ENCODE assay signal across 8 cellular contexts in genomic region chr16:79601978-79602609, GRCh38. TPM values are rescaled to one million over a fixed set of nuclear protein-coding genes. Genes with fewer than 3 reads are reported as not detected.
A peak's percentile ranks its signal among the peaks of the same experiment; 100 is the strongest.
DNase-seq lines count a peak whose midpoint lies in the region; ATAC-seq and TF ChIP-seq lines count a peak whose summit lies in the region.

No MANE protein-coding gene starts in this region.

- TF ChIP-seq CTCF in MM.1S (IDR thresholded peaks at IDR 0.05; ENCODE audit: low read length) (peak; percentile 52), right atrium auricular region (IDR thresholded peaks at IDR 0.05) (peak; percentile 79 to 84), progenitor cell of endocrine pancreas (IDR thresholded peaks at IDR 0.05; ENCODE audit: unreplicated experiment) (peak; percentile 91), upper lobe of right lung (IDR thresholded peaks at IDR 0.05) (peak; percentile 79)

- H3K4me1 Mint-ChIP-seq in progenitor cell of endocrine pancreas (ENCODE audit: low read depth) = peaks cover 19% of the 10 kb centered on the region

- H3K9me3 Mint-ChIP-seq in progenitor cell of endocrine pancreas (ENCODE audit: low read depth) = no peaks in the 10 kb centered on the region

- peak overlapping the region; percentile 96 for H3K27ac Mint-ChIP-seq in progenitor cell of endocrine pancreas

- peak overlapping the region; percentile 87 for H3K4me3 Mint-ChIP-seq in progenitor cell of endocrine pancreas (ENCODE audit: low read depth)

- peaks cover 34% of the 10 kb centered on the region for H3F3A ChIP-seq in MM.1S (ENCODE audit: insufficient read depth, low read length)

- 0 out of 2 replicates have a peak, but pooled peaks cover 3% of the 10 kb centered on the region for H3K4me1 ChIP-seq in MM.1S (ENCODE audit: low read length)
- peaks cover 0 to 19% of the 10 kb centered on the region in 2 donors for H3K4me1 ChIP-seq in right atrium auricular region
- H3K4me1 ChIP-seq in upper lobe of right lung = peaks cover 3% of the 10 kb centered on the region

- DNase-seq in Daoy (ENCODE audit: low read depth) = peak; percentile 75
- peak; percentile 74 for DNase-seq in MM.1S
- peak; percentile 81 for DNase-seq in T follicular helper cell (ENCODE audit: low read depth)
- peak in 46 of 56 donors; percentile 18 to 87 (median 64) for DNase-seq in amygdala (lab: John Stamatoyannopoulos, UW)
- DNase-seq in right atrium auricular region (ENCODE audit: low spot score) = peak; percentile 91
- DNase-seq in progenitor cell of endocrine pancreas (ENCODE audit: low spot score, unreplicated experiment) = peak; percentile 85
- DNase-seq in upper lobe of right lung = peak; percentile 72

- H3K79me2 ChIP-seq in MM.1S (ENCODE audit: low read length) = peaks cover 45% of the 10 kb centered on the region

- ATAC-seq in upper lobe of right lung (peak; percentile 40), GM18502 (IDR thresholded peaks at IDR 0.05; ENCODE audit: poor library complexity, unreplicated experiment) (no peak)

- H3K9ac ChIP-seq in MM.1S (ENCODE audit: low read length) = peak overlapping the region; percentile 96

- no peak overlapping the region for H2AFZ ChIP-seq in MM.1S (ENCODE audit: low read length)

- H3K27me3 Mint-ChIP-seq in progenitor cell of endocrine pancreas = no peaks in the 10 kb centered on the region

- H3K4me3 ChIP-seq in MM.1S (ENCODE audit: low read length) (peak overlapping the region; percentile 78), right atrium auricular region (peak overlapping the region; percentile 50 to 66), upper lobe of right lung (peak overlapping the region; percentile 77)

- intact Hi-C loops in upper lobe of right lung (cut with DNase I) = no loop called here

- no peaks in the 10 kb centered on the region for H3K9me2 ChIP-seq in MM.1S (replicated peaks; ENCODE audit: insufficient read depth, low read length)

- H4K20me1 ChIP-seq in MM.1S (ENCODE audit: insufficient read depth, low read length) = 0 out of 2 replicates have a peak, but pooled peaks cover 4% of the 10 kb centered on the region

- H3K27ac ChIP-seq in MM.1S (ENCODE audit: low read length) = peak overlapping the region; percentile 93
- H3K27ac ChIP-seq in right atrium auricular region = peak overlapping the region in 1 of 2 donors; percentile 85
- H3K27ac ChIP-seq in upper lobe of right lung = peak overlapping the region; percentile 91

- H3K27me3 ChIP-seq in MM.1S (replicated peaks; ENCODE audit: insufficient read depth, low read length) (no peaks in the 10 kb centered on the region), right atrium auricular region (no peaks in the 10 kb centered on the region), upper lobe of right lung (no peaks in the 10 kb centered on the region)

- H3K9me3 ChIP-seq in MM.1S (replicated peaks; ENCODE audit: insufficient read depth, low read length) (no peaks in the 10 kb centered on the region), right atrium auricular region (no peaks in the 10 kb centered on the region), upper lobe of right lung (no peaks in the 10 kb centered on the region)

- H3K36me3 Mint-ChIP-seq in progenitor cell of endocrine pancreas (ENCODE audit: insufficient read depth) = no peaks in the 10 kb centered on the region

- H3K4me2 ChIP-seq in MM.1S (ENCODE audit: low read depth, low read length) = peak overlapping the region; percentile 91

- H3K36me3 ChIP-seq in MM.1S (replicated peaks; ENCODE audit: insufficient read depth, low read length) = 0 out of 2 replicates have a peak, but pooled peaks cover 4% of the 10 kb centered on the region
- H3K36me3 ChIP-seq in right atrium auricular region = no peaks in the 10 kb centered on the region
- H3K36me3 ChIP-seq in upper lobe of right lung = no peaks in the 10 kb centered on the region

RNA-seq across cellular contexts. Expression of gene MAF, which starts 1.6 kb away (rescaled TPM):
- total RNA-seq in Daoy (2014; rRNA removed; shearing (Covaris generic)) = 1.3 and 1.9 TPM in 2 replicates
- total RNA-seq in right atrium auricular region = 10 to 100 TPM in 1 of 2 donors, 1 to 10 TPM in 1; 5.4 to 16.7 TPM
- 15.5 and 17.3 TPM in 2 replicates for total RNA-seq in progenitor cell of endocrine pancreas
- 66.4 TPM for total RNA-seq in upper lobe of right lung
